In the genomic region with DNA sequence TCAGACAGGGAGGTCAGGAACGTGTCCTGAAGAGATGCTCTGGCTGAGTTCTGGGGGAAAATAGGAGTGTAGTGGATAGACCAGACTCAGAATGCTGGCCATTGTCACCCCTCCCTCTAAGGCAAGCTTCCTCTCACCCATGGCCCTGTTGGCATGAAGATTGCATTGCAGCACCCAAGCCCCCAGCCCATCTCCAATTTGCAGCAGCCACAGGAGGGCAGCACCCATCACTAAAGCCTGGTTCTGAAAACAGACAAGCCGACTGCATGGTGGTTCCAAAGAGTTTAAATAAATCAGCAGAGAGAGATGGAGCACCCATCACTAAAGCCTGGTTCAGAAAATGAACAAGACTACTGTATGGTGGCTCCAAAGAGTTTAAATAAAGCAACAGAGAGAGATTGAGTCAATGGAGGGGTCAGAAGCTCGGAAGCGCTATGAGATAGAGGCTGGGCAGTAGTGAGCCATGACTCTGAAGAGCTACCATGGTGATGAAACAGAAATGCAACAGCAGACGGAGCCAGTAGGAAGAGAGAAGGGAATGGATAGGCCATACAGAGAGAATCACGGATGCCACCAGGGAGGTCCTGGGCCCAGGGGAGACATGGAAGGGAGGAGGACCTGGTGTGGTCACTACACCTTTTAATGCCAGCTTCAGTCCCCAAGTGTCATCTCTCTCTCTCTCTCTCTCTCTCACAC, we compare ENCODE assay signal across 24 cellular contexts.
A peak's percentile ranks its signal among the peaks of the same experiment; 100 is the strongest.
DNase-seq lines count a peak whose midpoint lies in the region; ATAC-seq, FAIRE-seq and TF ChIP-seq lines count a peak whose summit lies in the region.
"Had no signal": no experiment of that assay in that cellular context is flagged by ENCODE, and none has a peak within 500 bp of the region (broad histone marks: within the 10 kb centered on the region; RNA-seq: fewer than 3 reads in every experiment).

No MANE protein-coding gene starts in this region.

- H3K27ac ChIP-seq in SK-N-SH (ENCODE audit: low read depth in 2 of 2, low read length in 1 of 2) = no peak overlapping the region; a peak in 1 of 4 replicates
- no peak overlapping the region for H3K27ac ChIP-seq in GM23248
- H3K27ac ChIP-seq: upper lobe of right lung had no signal

- no peaks in the 10 kb centered on the region for H3F3A ChIP-seq in SK-N-SH (replicated peaks; ENCODE audit: insufficient read depth)
- no peaks in the 10 kb centered on the region for H3F3A ChIP-seq in GM23248 (ENCODE audit: insufficient read depth)

- no peaks in the 10 kb centered on the region for H3K9me3 ChIP-seq in SK-N-SH
- H3K9me3 ChIP-seq in GM23248 (ENCODE audit: low read depth) = no peaks in the 10 kb centered on the region
- H3K9me3 ChIP-seq: MG63, upper lobe of right lung had no signal

- in situ Hi-C loops in GM23248 (cut with MboI) = no loop called here

- TF ChIP-seq RAD21 in SK-N-SH (IDR thresholded peaks at IDR 0.05; ENCODE audit: low read length) = no peak

- no peaks in the 10 kb centered on the region for H3K79me2 ChIP-seq in SK-N-SH (ENCODE audit: insufficient read depth)
- H3K79me2 ChIP-seq in GM23248 (ENCODE audit: insufficient read depth) = no peaks in the 10 kb centered on the region

- DNase-seq in SK-N-SH (peak; percentile 34), LNCaP clone FGC (ENCODE audit: low read depth) (no peak), bronchial epithelial cell (ENCODE audit: low read depth) (no peak), retinal pigment epithelial cell (ENCODE audit: low read depth) (no peak), GM23248 (no peak)
- DNase-seq: activated CD4-positive, alpha-beta T cell treated with anti-CD3 and anti-CD28 coated beads for 4 hours; amniotic stem cell; CD8-positive, alpha-beta T cell; mammary epithelial cell; MG63; NCI-H1417; NCI-H2029; NCI-H524 treated with DMSO at 0.1 percent for 48 hours; right cardiac atrium; SHP77; stimulated activated CD4-positive, alpha-beta T cell treated with anti-CD3 and anti-CD28 coated beads, Interleukin-1b, Interleukin-23, amount 100 ng/mL, for 48 hours; stimulated activated naive CD8-positive, alpha-beta T cell treated with anti-CD3 and anti-CD28 coated beads, Interleukin-15, Interleukin-2, amounts not matched to agents 100 U/mL and 50 U/mL, for 24 hours; upper lobe of right lung had no signal

- peak; percentile 7 for FAIRE-seq in bronchial epithelial cell (lab: Jason Lieb, UNC)
- FAIRE-seq: GM12891 had no signal

- H3K9me2 ChIP-seq in SK-N-SH = no peaks in the 10 kb centered on the region
- no peaks in the 10 kb centered on the region for H3K9me2 ChIP-seq in GM23248 (ENCODE audit: insufficient read depth)

- H3K4me1 ChIP-seq in SK-N-SH (ENCODE audit: control insufficient read depth in 1 of 2, insufficient read depth in 2 of 2, low read depth in 1 of 2, low read length in 1 of 2) (peaks cover 0 to 8% of the 10 kb centered on the region in 2 experiments; a peak in 1 of 4 replicates), GM23248 (ENCODE audit: insufficient read depth) (no peaks in the 10 kb centered on the region)
- H3K4me1 ChIP-seq: upper lobe of right lung had no signal

- H3K9ac ChIP-seq in SK-N-SH (no peak overlapping the region), GM23248 (no peak overlapping the region)

- TF ChIP-seq CTCF in SK-N-SH (IDR thresholded peaks at IDR 0.05) (no peak), LNCaP clone FGC (IDR thresholded peaks at IDR 0.05; ENCODE audit: control insufficient read depth, extremely low read depth, insufficient read depth) (0 out of 2 replicates have a peak, but pooled peaks have one; percentile 7), bronchial epithelial cell (IDR thresholded peaks at IDR 0.05; ENCODE audit: insufficient read depth, low read length, severe bottlenecking) (no peak), retinal pigment epithelial cell (conservative IDR thresholded peaks at IDR 0.05; ENCODE audit: low read depth, low read length) (peak; percentile 36)

- H4K20me1 ChIP-seq in SK-N-SH (ENCODE audit: insufficient read depth) (no peaks in the 10 kb centered on the region), GM23248 (ENCODE audit: insufficient read depth) (no peaks in the 10 kb centered on the region)

- WGBS in SK-N-SH (ENCODE audit: low lambda C conversion rate) = 48% methylated on average over 6 of the region's 6 CpGs
- 54 to 68% methylated on average over 5 to 6 of the region's 6 CpGs for WGBS in GM23248 (ENCODE audit: low coverage in 1 of 2, low lambda C conversion rate in 2 of 2, missing lambda C conversion rate in 2 of 2), 2 experiments

- H3K4me2 ChIP-seq in SK-N-SH = no peak overlapping the region
- H3K4me2 ChIP-seq in GM23248 (ENCODE audit: unreplicated experiment) = no peak overlapping the region

- H3K27me3 ChIP-seq in SK-N-SH (ENCODE audit: insufficient read depth) (no peaks in the 10 kb centered on the region), bronchial epithelial cell (ENCODE audit: control insufficient read depth, insufficient read depth, low read length) (no peaks in the 10 kb centered on the region), GM23248 (replicated peaks; ENCODE audit: insufficient read depth) (no peaks in the 10 kb centered on the region)
- H3K27me3 ChIP-seq: MG63, upper lobe of right lung had no signal

- H2AFZ ChIP-seq in SK-N-SH (ENCODE audit: low read depth) (no peak overlapping the region), GM23248 (no peak overlapping the region)

- ATAC-seq in SK-N-SH treated with all-trans-retinoic acid at 6 μM for 48 hours = no peak
- no peak for ATAC-seq in HG02642 (IDR thresholded peaks at IDR 0.05; ENCODE audit: poor library complexity, unreplicated experiment)
- ATAC-seq in HG03378 (IDR thresholded peaks at IDR 0.05; ENCODE audit: unreplicated experiment) = no peak
- ATAC-seq: activated T-helper 17 cell treated with anti-CD3 and anti-CD28 coated beads, Interleukin-2, amount 50 U/mL, for 72 hours; CD8-positive, alpha-beta T cell; Panc1; right cardiac atrium; stimulated activated naive CD8-positive, alpha-beta T cell treated with anti-CD3 and anti-CD28 coated beads, Interleukin-15, Interleukin-2, amounts not matched to agents 100 U/mL and 50 U/mL, for 24 hours; upper lobe of right lung had no signal

- no peak overlapping the region for H3K4me3 ChIP-seq in SK-N-SH (ENCODE audit: low read depth in 2 of 2, low read length in 1 of 2)
- no peak overlapping the region for H3K4me3 ChIP-seq in LNCaP clone FGC (ENCODE audit: low read depth, low read length)
- H3K4me3 ChIP-seq in bronchial epithelial cell (ENCODE audit: low read depth, low read length) = no peak overlapping the region
- no peak overlapping the region for H3K4me3 ChIP-seq in retinal pigment epithelial cell (ENCODE audit: low read length)
- H3K4me3 ChIP-seq in GM23248 = no peak overlapping the region
- H3K4me3 ChIP-seq: MG63, upper lobe of right lung had no signal

- POLR2A ChIA-PET in SK-N-SH (lab: Yijun Ruan, JAX) = interaction anchor here (1.1 kb wide), 1 partner anchor 680 kb away, joined by 3 read pairs; a partner anchor contains a TSS

- H3K36me3 ChIP-seq in SK-N-SH (replicated peaks in 1 of 2; ENCODE audit: control insufficient read depth in 1 of 2, insufficient read depth in 2 of 2, low read length in 1 of 2) = no peaks in the 10 kb centered on the region
- H3K36me3 ChIP-seq in bronchial epithelial cell (ENCODE audit: control insufficient read depth, insufficient read depth, low read length) = no peaks in the 10 kb centered on the region
- no peaks in the 10 kb centered on the region for H3K36me3 ChIP-seq in GM23248 (ENCODE audit: low read depth)
- H3K36me3 ChIP-seq: MG63, upper lobe of right lung had no signal

- CTCF ChIA-PET in SK-N-SH (lab: Yijun Ruan, JAX) = interaction anchor here (0.9 to 1.5 kb wide), 4 partner anchors 12 to 80 kb away, joined by 3 to 5 read pairs (median 4); no protein-coding TSS in a partner anchor

- no peak for TF ChIP-seq EP300 in SK-N-SH (IDR thresholded peaks at IDR 0.05; ENCODE audit: borderline replicate concordance in 1 of 2, low read depth in 1 of 2, low read length in 1 of 2)

TF ChIP-seq in SK-N-SH, 30 proteins besides CTCF, POLR2A, EP300 and RAD21 (continues in another document):
- TF ChIP-seq POLR2AphosphoS5 (IDR thresholded peaks at IDR 0.05; ENCODE audit: low read depth, low read length) = no peak
- TF ChIP-seq, protein P1, sequence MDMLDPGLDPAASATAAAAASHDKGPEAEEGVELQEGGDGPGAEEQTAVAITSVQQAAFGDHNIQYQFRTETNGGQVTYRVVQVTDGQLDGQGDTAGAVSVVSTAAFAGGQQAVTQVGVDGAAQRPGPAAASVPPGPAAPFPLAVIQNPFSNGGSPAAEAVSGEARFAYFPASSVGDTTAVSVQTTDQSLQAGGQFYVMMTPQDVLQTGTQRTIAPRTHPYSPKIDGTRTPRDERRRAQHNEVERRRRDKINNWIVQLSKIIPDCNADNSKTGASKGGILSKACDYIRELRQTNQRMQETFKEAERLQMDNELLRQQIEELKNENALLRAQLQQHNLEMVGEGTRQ (IDR thresholded peaks at IDR 0.05; ENCODE audit: borderline replicate concordance, low read depth, low read length) = no peak

TF ChIP-seq in SK-N-SH treated with all-trans-retinoic acid at 6 μM for 48 hours, 23 proteins besides CTCF, POLR2A, EP300 and RAD21 (continues in another document):
- TF ChIP-seq ESRRG (CRISPR knock-in tag; IDR thresholded peaks at IDR 0.05) = no peak
- no peak for TF ChIP-seq TOX (CRISPR knock-in tag; IDR thresholded peaks at IDR 0.05; ENCODE audit: borderline replicate concordance)
- no peak for TF ChIP-seq ZFP3 (CRISPR knock-in tag; IDR thresholded peaks at IDR 0.05)
- TF ChIP-seq, protein P2, sequence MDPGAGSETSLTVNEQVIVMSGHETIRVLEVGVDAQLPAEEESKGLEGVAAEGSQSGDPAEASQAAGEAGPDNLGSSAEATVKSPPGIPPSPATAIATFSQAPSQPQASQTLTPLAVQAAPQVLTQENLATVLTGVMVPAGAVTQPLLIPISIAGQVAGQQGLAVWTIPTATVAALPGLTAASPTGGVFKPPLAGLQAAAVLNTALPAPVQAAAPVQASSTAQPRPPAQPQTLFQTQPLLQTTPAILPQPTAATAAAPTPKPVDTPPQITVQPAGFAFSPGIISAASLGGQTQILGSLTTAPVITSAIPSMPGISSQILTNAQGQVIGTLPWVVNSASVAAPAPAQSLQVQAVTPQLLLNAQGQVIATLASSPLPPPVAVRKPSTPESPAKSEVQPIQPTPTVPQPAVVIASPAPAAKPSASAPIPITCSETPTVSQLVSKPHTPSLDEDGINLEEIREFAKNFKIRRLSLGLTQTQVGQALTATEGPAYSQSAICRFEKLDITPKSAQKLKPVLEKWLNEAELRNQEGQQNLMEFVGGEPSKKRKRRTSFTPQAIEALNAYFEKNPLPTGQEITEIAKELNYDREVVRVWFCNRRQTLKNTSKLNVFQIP (CRISPR knock-in tag; IDR thresholded peaks at IDR 0.05; ENCODE audit: borderline replicate concordance, low read depth) = no peak
- TF ChIP-seq ZNF8 (CRISPR knock-in tag; IDR thresholded peaks at IDR 0.05) = no peak

Comparison
In these comparisons a context has a peak if more than half of its experiments do, and no peak if none do; other contexts are left out.
1. CTCF ChIP-seq: peak in LNCaP clone FGC (single experiment) and retinal pigment epithelial cell (single experiment); none in SK-N-SH (single experiment) and bronchial epithelial cell (single experiment).